Comparison of ENCODE assay signal across 11 cellular contexts in genomic region chr19:39415111-39416046, GRCh38. TPM values are rescaled to one million over a fixed set of nuclear protein-coding genes. Genes with fewer than 3 reads are reported as not detected.
DNase-seq lines count a peak whose midpoint lies in the region; ATAC-seq and TF ChIP-seq lines count a peak whose summit lies in the region.
"Had no signal": no experiment of that assay in that cellular context is flagged by ENCODE, and none has a peak within 500 bp of the region (broad histone marks: within the 10 kb centered on the region; RNA-seq: fewer than 3 reads in every experiment).

No MANE protein-coding gene starts in this region.

- no peak overlapping the region for H3K27ac ChIP-seq in mammary epithelial cell (ENCODE audit: insufficient read depth, low read depth, low read length)
- H3K27ac ChIP-seq in mesendoderm (ENCODE audit: low read depth, low read length), result no peak overlapping the region
- H3K27ac ChIP-seq in tibial nerve, result peak overlapping the region; percentile 94 to 99 (median 96)

- peak overlapping the region; percentile 17 for H3K23ac ChIP-seq in mesendoderm (ENCODE audit: low read length)

- H2BK120ac ChIP-seq in mesendoderm (ENCODE audit: low read depth, low read length), result no peak overlapping the region

- peak overlapping the region; percentile 23 for H3K4me2 ChIP-seq in mammary epithelial cell (ENCODE audit: insufficient read depth, low read depth, low read length)
- H3K4me2 ChIP-seq in mesendoderm (ENCODE audit: low read length), result peak overlapping the region; percentile 56

- intact Hi-C loops in mammary epithelial cell (cut with micrococcal nuclease), result no loop called here

- no peak overlapping the region for H4K8ac ChIP-seq in mesendoderm (ENCODE audit: low read depth, low read length)

- TF ChIP-seq EP300 in tibial nerve (IDR thresholded peaks at IDR 0.05), result no peak

- CTCF ChIA-PET in mammary epithelial cell (lab: Charles Lee; ENCODE audit: low non-redundant PET), result no interaction called here

- no TSS peak for BruUV-seq in mammary epithelial cell (replicated peaks; lab: Mats Ljungman, UMichigan)

- H3K4me3 ChIP-seq in mammary epithelial cell (replicated peaks in 1 of 3; ENCODE audit: insufficient read depth in 1 of 3, low read depth in 2 of 3, low read length in 3 of 3), result no peak overlapping the region
- H3K4me3 ChIP-seq in mesendoderm (ENCODE audit: low read length), result no peak overlapping the region
- H3K4me3 ChIP-seq in tibial nerve, result peak overlapping the region; percentile 66 to 87 (median 74)

- no peak overlapping the region for H2AFZ ChIP-seq in mammary epithelial cell (ENCODE audit: low read depth, low read length)

- no peak for TF ChIP-seq POLR2A in tibial nerve (IDR thresholded peaks at IDR 0.05)

- H3K9ac ChIP-seq in mammary epithelial cell (ENCODE audit: insufficient read depth, low read length) (no peak overlapping the region), mesendoderm (ENCODE audit: low read length) (peak overlapping the region; percentile 98)

- no peak overlapping the region for H2BK15ac ChIP-seq in mesendoderm (replicated peaks; ENCODE audit: low read depth)

- WGBS in mammary epithelial cell (ENCODE audit: low coverage, missing lambda C conversion rate), result 56% methylated on average over 13 of the region's 35 CpGs
- no CpG with 5 or more reads among the region's 35 CpGs for WGBS in mesendoderm (ENCODE audit: extremely low coverage, insufficient coverage, low lambda C conversion rate)
- WGBS in tibial nerve, 2 donors, result 45% methylated on average over 34 of the region's 35 CpGs

- H3K4me1 ChIP-seq in mammary epithelial cell (ENCODE audit: insufficient read depth, low read length) (peaks cover 31% of the 10 kb centered on the region), mesendoderm (ENCODE audit: control insufficient read depth, low read depth, low read length) (peaks cover 12% of the 10 kb centered on the region), tibial nerve (peaks cover 6 to 58% (median 33%) of the 10 kb centered on the region in 4 donors)

- peak; percentile 50 for DNase-seq in activated CD8-positive, alpha-beta memory T cell treated with anti-CD3 and anti-CD28 coated beads, Interleukin-2, amount 50 U/mL, for 48 hours
- no peak for DNase-seq in activated CD8-positive, alpha-beta memory T cell treated with anti-CD3 and anti-CD28 coated beads, Interleukin-2, amount 50 U/mL, for 4 hours
- no peak for DNase-seq in mammary epithelial cell
- DNase-seq in mesendoderm, result peak; percentile 57
- DNase-seq in tibial nerve (ENCODE audit: low spot score in 2 of 2), result no peak
- DNase-seq: naive B cell, NCI-H226, T-cell had no signal

- in situ Hi-C loops in mammary epithelial cell (cut with MboI; ENCODE audit: low sequenced_read_pairs in 2 of 2), result no loop called here

- H4K5ac ChIP-seq in mesendoderm (ENCODE audit: low read length), result no peak overlapping the region

- H3K18ac ChIP-seq in mesendoderm (ENCODE audit: low read length), result no peak overlapping the region

- H3K9me3 ChIP-seq in mammary epithelial cell (replicated peaks; ENCODE audit: insufficient read depth, low read length) (no peaks in the 10 kb centered on the region), tibial nerve (no peaks in the 10 kb centered on the region)

- H2AK5ac ChIP-seq in mesendoderm (ENCODE audit: low read length), result no peak overlapping the region

- dilution Hi-C loops in mammary epithelial cell (cut with HindIII; ENCODE audit: low sequenced_read_pairs), result no loop called here

- no peak overlapping the region for H3K4ac ChIP-seq in mesendoderm (ENCODE audit: low read depth, low read length)

- H3K36me3 ChIP-seq in mammary epithelial cell (ENCODE audit: insufficient read depth, low read length), result peaks cover 7% of the 10 kb centered on the region
- H3K36me3 ChIP-seq in mesendoderm (ENCODE audit: control insufficient read depth, insufficient read depth, low read length), result peaks cover 7% of the 10 kb centered on the region
- peaks cover 0 to 47% (median 0%) of the 10 kb centered on the region in 3 donors for H3K36me3 ChIP-seq in tibial nerve

- no peak for ATAC-seq in HG03565 (IDR thresholded peaks at IDR 0.05; ENCODE audit: unreplicated experiment)
- no peak for ATAC-seq in HG02970 (IDR thresholded peaks at IDR 0.05; ENCODE audit: low FRiP score, unreplicated experiment)
- ATAC-seq in GM21526 (IDR thresholded peaks at IDR 0.05; ENCODE audit: low FRiP score, unreplicated experiment), result no peak
- ATAC-seq: T-cell had no signal

- TF ChIP-seq CTCF in mammary epithelial cell (conservative IDR thresholded peaks at IDR 0.05 in 1 of 2, IDR thresholded peaks at IDR 0.05 in 1 of 2; ENCODE audit: extremely low read depth in 1 of 2, insufficient read depth in 1 of 2, low read depth in 1 of 2, low read length in 2 of 2) (no peak), tibial nerve (IDR thresholded peaks at IDR 0.05) (peak in 1 of 5 experiments; percentile 12)

- peaks cover 13% of the 10 kb centered on the region for H3K79me2 ChIP-seq in mammary epithelial cell (ENCODE audit: insufficient read depth, low read length)
- peaks cover 31% of the 10 kb centered on the region for H3K79me2 ChIP-seq in mesendoderm (ENCODE audit: control insufficient read depth, insufficient read depth, low read length)

- H2BK5ac ChIP-seq in mesendoderm (ENCODE audit: low read length), result no peak overlapping the region

- H3K27me3 ChIP-seq in mammary epithelial cell (ENCODE audit: insufficient read depth, low read length) (no peaks in the 10 kb centered on the region), mesendoderm (ENCODE audit: insufficient read depth, low read length, poor library complexity) (no peaks in the 10 kb centered on the region), tibial nerve (no peaks in the 10 kb centered on the region)

- H4K20me1 ChIP-seq in mammary epithelial cell (ENCODE audit: insufficient read depth, low read length), result no peaks in the 10 kb centered on the region

- H3K79me1 ChIP-seq in mesendoderm (ENCODE audit: low read length), result peaks cover 22% of the 10 kb centered on the region

- H3K56ac ChIP-seq in mesendoderm (ENCODE audit: low read length), result peak overlapping the region; percentile 65

RNA-seq across cellular contexts. Expression of gene PLEKHG2, which starts 2.9 kb away (rescaled TPM):
- total RNA-seq in mammary epithelial cell (10 to 100 TPM; 15.5 to 40.6 TPM), tibial nerve (10 to 100 TPM; 20.1 to 62.1 (median 35.6) TPM)
- polyA plus RNA-seq in mammary epithelial cell, result 21.9 TPM
- polyA minus RNA-seq in mammary epithelial cell, result 10.2 TPM
- polyA plus RNA-seq in mesendoderm (2013, experiment 1 of 2), result 52.8 TPM
- 49.8 TPM for polyA plus RNA-seq in mesendoderm (2013, experiment 2 of 2)

RNA-seq across cellular contexts. Expression of gene ZFP36, which starts 8.7 kb away (rescaled TPM):
- total RNA-seq in mammary epithelial cell, result 100 to 1,000 TPM in 1 of 2 donors, 10 to 100 TPM in 1; 13.3 to 110 TPM
- polyA plus RNA-seq in mammary epithelial cell, result 10.4 TPM
- polyA minus RNA-seq in mammary epithelial cell, result 34.5 TPM
- 13.9 TPM for polyA plus RNA-seq in mesendoderm (2013, experiment 1 of 2)
- 13.7 TPM for polyA plus RNA-seq in mesendoderm (2013, experiment 2 of 2)
- 100 to 1,000 TPM; 125 to 274 (median 178) TPM for total RNA-seq in tibial nerve

RNA-seq across cellular contexts. Expression of gene RPS16, which starts 20.4 kb away (rescaled TPM):
- total RNA-seq in mammary epithelial cell (1,000 to 10,000 TPM in 1 of 2 donors, 100 to 1,000 TPM in 1; 361 to 1,710 TPM), tibial nerve (1,000 to 10,000 TPM; 1,048 to 1,762 (median 1,462) TPM)
- 3,363 TPM for polyA plus RNA-seq in mammary epithelial cell
- 1,696 TPM for polyA minus RNA-seq in mammary epithelial cell
- polyA plus RNA-seq in mesendoderm (2013, experiment 1 of 2), result 4,239 TPM
- polyA plus RNA-seq in mesendoderm (2013, experiment 2 of 2), result 4,455 TPM

RNA-seq across cellular contexts. Expression of gene MED29, which starts 24.2 kb away (rescaled TPM):
- total RNA-seq in mammary epithelial cell (10 to 100 TPM; 19.5 to 29.3 TPM), tibial nerve (10 to 100 TPM; 32.9 to 52.5 (median 37.6) TPM)
- 25.9 TPM for polyA plus RNA-seq in mammary epithelial cell
- 21.9 TPM for polyA minus RNA-seq in mammary epithelial cell
- 29.0 TPM for polyA plus RNA-seq in mesendoderm (2013, experiment 1 of 2)
- polyA plus RNA-seq in mesendoderm (2013, experiment 2 of 2), result 27.7 TPM

RNA-seq across cellular contexts. Expression of gene PAF1, which starts 24.5 kb away (rescaled TPM):
- total RNA-seq in mammary epithelial cell (10 to 100 TPM; 25.5 to 45.8 TPM), tibial nerve (10 to 100 TPM; 30.8 to 48.3 (median 44.3) TPM)
- polyA plus RNA-seq in mammary epithelial cell, result 54.0 TPM
- 26.5 TPM for polyA minus RNA-seq in mammary epithelial cell
- 36.9 TPM for polyA plus RNA-seq in mesendoderm (2013, experiment 1 of 2)
- polyA plus RNA-seq in mesendoderm (2013, experiment 2 of 2), result 36.2 TPM

Comparison
In these comparisons a context has a peak if more than half of its experiments do, and no peak if none do; other contexts are left out.
1. DNase-seq: peak in activated CD8-positive, alpha-beta memory T cell treated with anti-CD3 and anti-CD28 coated beads, Interleukin-2, amount 50 U/mL, for 48 hours (single experiment) and mesendoderm (single experiment); none in activated CD8-positive, alpha-beta memory T cell treated with anti-CD3 and anti-CD28 coated beads, Interleukin-2, amount 50 U/mL, for 4 hours (single experiment), mammary epithelial cell (single experiment) and tibial nerve (0 of 2).
2. H3K27ac ChIP-seq: peak in tibial nerve (4 of 4); none in mammary epithelial cell (single experiment) and mesendoderm (single experiment).
3. H3K4me3 ChIP-seq: peak in tibial nerve (4 of 4); none in mammary epithelial cell (0 of 3) and mesendoderm (single experiment).